ENCODE assay signal across 9 cellular contexts in the genomic region with DNA sequence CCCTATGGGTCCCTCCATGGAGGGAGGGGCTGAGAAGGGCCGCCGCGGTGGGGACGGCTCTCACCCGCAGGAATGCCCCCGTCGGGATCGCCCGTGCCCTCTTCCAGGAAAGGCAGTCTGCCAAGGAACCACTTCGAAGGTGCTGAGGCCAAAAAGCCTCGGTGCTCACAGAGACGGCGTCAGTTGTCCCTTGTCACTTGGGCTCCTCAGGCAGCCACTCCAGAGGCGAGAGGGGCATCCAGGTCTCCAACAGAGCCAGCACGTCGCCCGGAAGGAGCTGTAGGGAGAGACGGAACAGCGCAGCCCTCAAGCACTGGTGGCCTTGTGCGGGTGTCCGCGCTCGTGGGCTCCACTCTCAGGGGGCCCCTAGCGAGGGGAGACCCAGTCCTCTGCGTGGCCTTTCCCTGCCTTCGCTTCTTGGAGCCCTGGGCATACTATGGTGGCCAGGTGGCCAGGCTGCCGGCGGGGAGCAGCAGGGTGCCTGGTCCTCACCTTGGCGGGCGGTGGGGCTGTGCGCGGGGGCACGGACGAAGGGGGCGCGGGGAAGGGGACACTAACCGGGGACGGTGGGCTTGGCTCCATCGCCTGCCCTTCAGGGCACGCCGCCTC. TPM values are rescaled to one million over a fixed set of nuclear protein-coding genes. Genes with fewer than 3 reads are reported as not detected.
DNase-seq lines count a peak whose midpoint lies in the region; ATAC-seq, FAIRE-seq and TF ChIP-seq lines count a peak whose summit lies in the region.
"Had no signal": no experiment of that assay in that cellular context is flagged by ENCODE, and none has a peak within 500 bp of the region (broad histone marks: within the 10 kb centered on the region; RNA-seq: fewer than 3 reads in every experiment).

No MANE protein-coding gene starts in this region.

- no peaks in the 10 kb centered on the region for H3K9me3 ChIP-seq in SU-DHL-6 (ENCODE audit: insufficient read depth, low read length)
- no peaks in the 10 kb centered on the region for H3K9me3 ChIP-seq in esophagus muscularis mucosa
- H3K9me3 ChIP-seq in pancreas = no peaks in the 10 kb centered on the region

- H3K27ac ChIP-seq in SU-DHL-6 (ENCODE audit: low read depth, low read length) (no peak overlapping the region), esophagus muscularis mucosa (replicated peaks in 1 of 4) (peak overlapping the region; percentile 73 to 77 (median 74)), pancreas (peak overlapping the region in 3 of 4 donors; percentile 64 to 80 (median 72))

- intact Hi-C loops in esophagus muscularis mucosa (cut with DNase I) (loop anchor here (2.0 to 5.0 kb wide), 2 partner anchors 103 to 322 kb away; no protein-coding TSS in a partner anchor), pancreas (cut with DNase I) (loop anchor here in 1 of 3 donors (10.0 kb wide), 1 partner anchor 125 kb away; no protein-coding TSS in a partner anchor)

- no peaks in the 10 kb centered on the region for H4K20me1 ChIP-seq in SU-DHL-6 (ENCODE audit: low read depth, low read length)

- DNase-seq in DMS79 treated with DMSO at 0.1 percent for 48 hours (lab: John Stamatoyannopoulos, UW) (peak; percentile 43), HFF-Myc (ENCODE audit: extremely low read depth, low read depth) (no peak), esophagus muscularis mucosa (ENCODE audit: extremely low spot score) (no peak), pancreas (peak in 4 of 6 donors; percentile 48 to 86 (median 64)), globus pallidus (ENCODE audit: low spot score) (no peak), NCI-H1436 treated with DMSO at 0.1 percent for 48 hours (lab: John Stamatoyannopoulos, UW) (no peak)

- 17% methylated on average over 9 of the region's 41 CpGs for WGBS in esophagus muscularis mucosa
- 4 to 6% methylated on average over 36 to 41 of the region's 41 CpGs for WGBS in pancreas, 2 donors

- FAIRE-seq in pancreas (lab: Jason Lieb, UNC) = no peak

- H3K4me3 ChIP-seq in HFF-Myc (replicated peaks; ENCODE audit: low read depth, low read length) (peak overlapping the region; percentile 47), SU-DHL-6 (ENCODE audit: insufficient read depth, low read length, poor library complexity, severe bottlenecking) (peak overlapping the region; percentile 56), esophagus muscularis mucosa (peak overlapping the region; percentile 61 to 88 (median 64)), pancreas (peak overlapping the region; percentile 33 to 67 (median 56))

- peak overlapping the region; percentile 65 for H3K9ac ChIP-seq in SU-DHL-6 (ENCODE audit: low read length)

- no peaks in the 10 kb centered on the region for H3K79me2 ChIP-seq in SU-DHL-6 (ENCODE audit: insufficient read depth, low read length)

- H2AFZ ChIP-seq in SU-DHL-6 (ENCODE audit: low read depth, low read length, severe bottlenecking) = peak overlapping the region; percentile 91

- no peak for TF ChIP-seq EP300 in esophagus muscularis mucosa (IDR thresholded peaks at IDR 0.05)

- peak overlapping the region; percentile 67 for H3K4me2 ChIP-seq in SU-DHL-6 (ENCODE audit: low read depth, low read length, poor library complexity, severe bottlenecking)

- H3K36me3 ChIP-seq in SU-DHL-6 (ENCODE audit: low read length) = no peaks in the 10 kb centered on the region
- H3K36me3 ChIP-seq in esophagus muscularis mucosa = no peaks in the 10 kb centered on the region
- H3K36me3 ChIP-seq in pancreas = no peaks in the 10 kb centered on the region

- ATAC-seq in pancreas (peak; percentile 9 to 39 (median 22)), HG03378 (IDR thresholded peaks at IDR 0.05; ENCODE audit: unreplicated experiment) (no peak)

- no peak for TF ChIP-seq POLR2A in esophagus muscularis mucosa (IDR thresholded peaks at IDR 0.05; ENCODE audit: low read depth)

- H3K27me3 ChIP-seq in SU-DHL-6 (ENCODE audit: low read length) (no peaks in the 10 kb centered on the region), esophagus muscularis mucosa (peaks cover 0 to 19% (median 0%) of the 10 kb centered on the region in 4 donors), pancreas (no peaks in the 10 kb centered on the region)

- no peaks in the 10 kb centered on the region for H3F3A ChIP-seq in SU-DHL-6 (ENCODE audit: insufficient read depth)

- H3K4me1 ChIP-seq in esophagus muscularis mucosa = peaks cover 15 to 18% (median 17%) of the 10 kb centered on the region in 4 donors
- H3K4me1 ChIP-seq in pancreas = peaks cover 5 to 13% (median 11%) of the 10 kb centered on the region in 3 donors

- TF ChIP-seq CTCF in HFF-Myc (IDR thresholded peaks at IDR 0.05; ENCODE audit: low read depth, low read length, missing control alignments) (no peak), SU-DHL-6 (IDR thresholded peaks at IDR 0.05; ENCODE audit: insufficient read depth, low read length, poor library complexity, severe bottlenecking) (no peak), esophagus muscularis mucosa (IDR thresholded peaks at IDR 0.05) (no peak), pancreas (IDR thresholded peaks at IDR 0.05) (no peak)

- no peaks in the 10 kb centered on the region for H3K9me2 ChIP-seq in SU-DHL-6 (replicated peaks; ENCODE audit: insufficient read depth, low read length)

RNA-seq across cellular contexts. Expression of gene MESP1, which starts 1.0 kb away (rescaled TPM):
- 1 to 10 TPM in 2 of 4 donors, under 1 TPM in 2; 0.50 to 2.8 (median 1.7) TPM for total RNA-seq in esophagus muscularis mucosa
- total RNA-seq in pancreas = 1 to 10 TPM; 1.5 to 4.0 (median 2.4) TPM
- polyA plus RNA-seq in pancreas = 1 to 10 TPM; 1.1 to 2.1 TPM

RNA-seq across cellular contexts. Expression of gene MESP2, which starts 26.1 kb away (rescaled TPM):
- total RNA-seq in esophagus muscularis mucosa = not detected
- under 1 TPM in 4 of 6 donors, not detected in 2; 0.16 to 0.46 (median 0.30) TPM for total RNA-seq in pancreas
- polyA plus RNA-seq in pancreas = under 1 TPM in 1 of 2 donors, not detected in 1; 0.12 TPM
- total RNA-seq: T-helper 1 cell treated with Interleukin-12 subunit alpha and Interleukin-12 subunit beta and Interleukin-4 antibody, amounts not matched to agents 30 ng/mL and 1 ng/mL, for 36 hours had no signal

RNA-seq across cellular contexts. Expression of gene WDR93, which starts 59.4 kb away (rescaled TPM):
- total RNA-seq in esophagus muscularis mucosa = under 1 TPM in 3 of 4 donors, not detected in 1; 0.13 to 0.42 (median 0.17) TPM
- under 1 TPM in 5 of 6 donors, not detected in 1; 0.09 to 0.31 (median 0.15) TPM for total RNA-seq in pancreas
- under 1 TPM; 0.11 to 0.92 TPM for polyA plus RNA-seq in pancreas
- total RNA-seq: T-helper 1 cell treated with Interleukin-12 subunit alpha and Interleukin-12 subunit beta and Interleukin-4 antibody, amounts not matched to agents 30 ng/mL and 1 ng/mL, for 36 hours had no signal

RNA-seq across cellular contexts. Expression of gene PEX11A, which starts 59.5 kb away (rescaled TPM):
- total RNA-seq in esophagus muscularis mucosa (10 to 100 TPM; 10.8 to 20.2 (median 15.4) TPM), pancreas (1 to 10 TPM; 4.8 to 6.5 (median 5.2) TPM)
- polyA plus RNA-seq in pancreas = 10 to 100 TPM in 1 of 2 donors, 1 to 10 TPM in 1; 4.4 to 10.1 TPM

Comparison
In these comparisons a context has a peak if more than half of its experiments do, and no peak if none do; other contexts are left out.
1. DNase-seq: peak in DMS79 treated with DMSO at 0.1 percent for 48 hours (single experiment) and pancreas (4 of 6); none in HFF-Myc (single experiment), esophagus muscularis mucosa (single experiment), globus pallidus (single experiment) and NCI-H1436 treated with DMSO at 0.1 percent for 48 hours (single experiment).
2. Peak in every context shown above with its lines, with median percentiles within 50 percentile points of each other: H3K4me3 ChIP-seq.